Comparison of ENCODE assay signal across 30 cellular contexts in genomic region chr13:39448831-39449230, GRCh38.
DNase-seq lines count a peak whose midpoint lies in the region; ATAC-seq and TF ChIP-seq lines count a peak whose summit lies in the region.
"Had no signal": no experiment of that assay in that cellular context is flagged by ENCODE, and none has a peak within 500 bp of the region (broad histone marks: within the 10 kb centered on the region; RNA-seq: fewer than 3 reads in every experiment).

No MANE protein-coding gene starts in this region.

- no peaks in the 10 kb centered on the region for H3K27me3 ChIP-seq in left ventricle myocardium inferior (ENCODE audit: low read depth)
- H3K27me3 ChIP-seq: spleen, tibial artery had no signal

- no peaks in the 10 kb centered on the region for H3K9me3 ChIP-seq in left ventricle myocardium inferior (replicated peaks)
- H3K9me3 ChIP-seq: spleen, tibial artery had no signal

- no peak for ATAC-seq in activated CD8-positive, alpha-beta T cell treated with anti-CD3 and anti-CD28 coated beads, Interleukin-2, amount 10 ng/mL, durations not matched to agents 7 days and 5 days
- no peak for ATAC-seq in GM21786 (IDR thresholded peaks at IDR 0.05; ENCODE audit: unreplicated experiment)
- ATAC-seq in stimulated activated naive B cell treated with anti-CD40 and anti-IgM and Interleukin-4, amounts not matched to agents 10 μg/mL and 1 μg/mL and 100 μg/mL, for 72 hours (replicated peaks): no peak
- ATAC-seq: activated CD4-positive, alpha-beta T cell treated with anti-CD3 and anti-CD28 coated beads for 36 hours; activated CD8-positive, alpha-beta memory T cell treated with anti-CD3 and anti-CD28 coated beads, Interleukin-2, amount 10 ng/mL, durations not matched to agents 7 days and 5 days; CD8-positive, alpha-beta T cell; GM12878; HepG2; stimulated activated naive CD8-positive, alpha-beta T cell treated with anti-CD3 and anti-CD28 coated beads, Interleukin-15, Interleukin-2, amounts not matched to agents 100 U/mL and 50 U/mL, for 24 hours had no signal

- CTCF ChIA-PET in activated CD8-positive, alpha-beta T cell treated with anti-CD3 and anti-CD28 coated beads, Interleukin-2, amount 10 ng/mL, durations not matched to agents 7 days and 5 days (lab: Charles Lee): no interaction called here

- TF ChIP-seq CTCF in left ventricle myocardium inferior (IDR thresholded peaks at IDR 0.05; ENCODE audit: borderline replicate concordance): no peak
- no peak for TF ChIP-seq CTCF in retinal pigment epithelial cell (conservative IDR thresholded peaks at IDR 0.05; ENCODE audit: low read depth, low read length)

- no peaks in the 10 kb centered on the region for H3K4me1 Mint-ChIP-seq in activated CD8-positive, alpha-beta T cell treated with anti-CD3 and anti-CD28 coated beads, Interleukin-2, amount 10 ng/mL, durations not matched to agents 7 days and 5 days (ENCODE audit: low read depth)
- H3K4me1 Mint-ChIP-seq in stimulated activated naive B cell treated with anti-CD40 and anti-IgM and Interleukin-4, amounts not matched to agents 10 μg/mL and 1 μg/mL and 100 μg/mL, for 72 hours: peaks cover 8 to 17% of the 10 kb centered on the region in 2 donors
- H3K4me1 Mint-ChIP-seq: activated CD4-positive, alpha-beta T cell treated with anti-CD3 and anti-CD28 coated beads for 36 hours; activated CD8-positive, alpha-beta memory T cell treated with anti-CD3 and anti-CD28 coated beads, Interleukin-2, amount 10 ng/mL, durations not matched to agents 7 days and 5 days; central memory CD8-positive, alpha-beta T cell had no signal

- POLR2A ChIA-PET in activated CD8-positive, alpha-beta T cell treated with anti-CD3 and anti-CD28 coated beads, Interleukin-2, amount 10 ng/mL, durations not matched to agents 7 days and 5 days (lab: Charles Lee): no interaction called here

- no peak overlapping the region for H3K4me3 ChIP-seq in left ventricle myocardium inferior
- no peak overlapping the region for H3K4me3 ChIP-seq in retinal pigment epithelial cell (ENCODE audit: low read length)
- H3K4me3 ChIP-seq: GM12878, spleen, tibial artery had no signal

- no peak overlapping the region for H3K27ac Mint-ChIP-seq in activated CD8-positive, alpha-beta T cell treated with anti-CD3 and anti-CD28 coated beads, Interleukin-2, amount 10 ng/mL, durations not matched to agents 7 days and 5 days
- no peak overlapping the region for H3K27ac Mint-ChIP-seq in stimulated activated naive B cell treated with anti-CD40 and anti-IgM and Interleukin-4, amounts not matched to agents 10 μg/mL and 1 μg/mL and 100 μg/mL, for 72 hours
- H3K27ac Mint-ChIP-seq: activated CD4-positive, alpha-beta T cell treated with anti-CD3 and anti-CD28 coated beads for 36 hours; activated CD8-positive, alpha-beta memory T cell treated with anti-CD3 and anti-CD28 coated beads, Interleukin-2, amount 10 ng/mL, durations not matched to agents 7 days and 5 days; activated T-helper 1 cell treated with anti-CD3 and anti-CD28 coated beads, Interleukin-12 subunit alpha, Interleukin-12 subunit beta, Interleukin-2, Interleukin-4 antibody, amounts not matched to agents 30 ng/mL and 10 ng/mL and 1 ng/mL, durations not matched to agents 14 hours and 24 hours and 36 hours; CD8-positive, alpha-beta T cell had no signal

- DNase-seq in NCI-H1092 treated with DMSO at 0.1 percent for 48 hours (lab: John Stamatoyannopoulos, UW) (peak; percentile 8), NCI-H1092 (lab: John Stamatoyannopoulos, UW) (no peak), SK-N-DZ (ENCODE audit: low spot score) (peak; percentile 6), left ventricle myocardium inferior (no peak), retinal pigment epithelial cell (ENCODE audit: low read depth) (peak; percentile 96)
- DNase-seq in activated CD8-positive, alpha-beta T cell treated with anti-CD3 and anti-CD28 coated beads, Interleukin-2, amount 10 ng/mL, durations not matched to agents 7 days and 5 days: no peak
- no peak for DNase-seq in stimulated activated naive B cell treated with anti-CD40 and anti-IgM and Interleukin-4, amounts not matched to agents 10 μg/mL and 1 μg/mL and 100 μg/mL, for 72 hours
- DNase-seq: activated CD4-positive, alpha-beta T cell treated with anti-CD3 and anti-CD28 coated beads for 36 hours; activated CD8-positive, alpha-beta memory T cell treated with anti-CD3 and anti-CD28 coated beads, Interleukin-2, amount 10 ng/mL, durations not matched to agents 7 days and 5 days; activated naive CD4-positive, alpha-beta T cell treated with anti-CD3 and anti-CD28 coated beads, Interleukin-2, amount 50 U/mL, for 16 hours; CD8-positive, alpha-beta T cell; DMS79 treated with DMSO at 0.1 percent for 48 hours; effector CD4-positive, alpha-beta T cell; erythroblast; kidney; NCI-H1105 treated with DMSO at 0.1 percent for 48 hours; NCI-H2171 treated with DMSO at 0.1 percent for 48 hours; SIG-M5; spleen; stimulated activated CD4-positive, alpha-beta T cell treated with anti-CD3 and anti-CD28 coated beads, Interleukin-4, amount 100 ng/mL, for 24 hours; stimulated activated naive CD8-positive, alpha-beta T cell treated with anti-CD3 and anti-CD28 coated beads, Interleukin-15, Interleukin-2, amounts not matched to agents 100 U/mL and 50 U/mL, for 24 hours; T-helper 1 cell; tibial artery had no signal

- H3K27me3 Mint-ChIP-seq in activated CD8-positive, alpha-beta T cell treated with anti-CD3 and anti-CD28 coated beads, Interleukin-2, amount 10 ng/mL, durations not matched to agents 7 days and 5 days (ENCODE audit: low read depth): peaks cover 15% of the 10 kb centered on the region
- no peaks in the 10 kb centered on the region for H3K27me3 Mint-ChIP-seq in stimulated activated naive B cell treated with anti-CD40 and anti-IgM and Interleukin-4, amounts not matched to agents 10 μg/mL and 1 μg/mL and 100 μg/mL, for 72 hours

- no peaks in the 10 kb centered on the region for H3K36me3 Mint-ChIP-seq in activated CD8-positive, alpha-beta T cell treated with anti-CD3 and anti-CD28 coated beads, Interleukin-2, amount 10 ng/mL, durations not matched to agents 7 days and 5 days (ENCODE audit: low read depth)
- H3K36me3 Mint-ChIP-seq in stimulated activated naive B cell treated with anti-CD40 and anti-IgM and Interleukin-4, amounts not matched to agents 10 μg/mL and 1 μg/mL and 100 μg/mL, for 72 hours: no peaks in the 10 kb centered on the region
- H3K36me3 Mint-ChIP-seq: activated CD8-positive, alpha-beta memory T cell treated with anti-CD3 and anti-CD28 coated beads, Interleukin-2, amount 10 ng/mL, durations not matched to agents 7 days and 5 days; CD8-positive, alpha-beta T cell had no signal

- intact Hi-C loops in left ventricle myocardium inferior (cut with micrococcal nuclease): no loop called here

- H3K27ac ChIP-seq in left ventricle myocardium inferior (replicated peaks): peak overlapping the region; percentile 89
- H3K27ac ChIP-seq: 22Rv1, HL-60, spleen, tibial artery had no signal

- no peaks in the 10 kb centered on the region for H3K36me3 ChIP-seq in left ventricle myocardium inferior
- H3K36me3 ChIP-seq: spleen, tibial artery had no signal

- H3K4me1 ChIP-seq in left ventricle myocardium inferior: peaks cover 94% of the 10 kb centered on the region

- H3K4me3 Mint-ChIP-seq in activated CD8-positive, alpha-beta T cell treated with anti-CD3 and anti-CD28 coated beads, Interleukin-2, amount 10 ng/mL, durations not matched to agents 7 days and 5 days: no peak overlapping the region
- no peak overlapping the region for H3K4me3 Mint-ChIP-seq in stimulated activated naive B cell treated with anti-CD40 and anti-IgM and Interleukin-4, amounts not matched to agents 10 μg/mL and 1 μg/mL and 100 μg/mL, for 72 hours
- H3K4me3 Mint-ChIP-seq: activated CD4-positive, alpha-beta T cell treated with anti-CD3 and anti-CD28 coated beads for 36 hours; activated CD8-positive, alpha-beta memory T cell treated with anti-CD3 and anti-CD28 coated beads, Interleukin-2, amount 10 ng/mL, durations not matched to agents 7 days and 5 days; activated T-helper 1 cell treated with anti-CD3 and anti-CD28 coated beads, Interleukin-12 subunit alpha, Interleukin-12 subunit beta, Interleukin-2, Interleukin-4 antibody, amounts not matched to agents 30 ng/mL and 10 ng/mL and 1 ng/mL, durations not matched to agents 14 hours and 24 hours and 36 hours; CD8-positive, alpha-beta T cell; central memory CD8-positive, alpha-beta T cell had no signal

- H3K9me3 Mint-ChIP-seq in activated CD8-positive, alpha-beta T cell treated with anti-CD3 and anti-CD28 coated beads, Interleukin-2, amount 10 ng/mL, durations not matched to agents 7 days and 5 days (ENCODE audit: insufficient read depth): no peaks in the 10 kb centered on the region
- H3K9me3 Mint-ChIP-seq in stimulated activated naive B cell treated with anti-CD40 and anti-IgM and Interleukin-4, amounts not matched to agents 10 μg/mL and 1 μg/mL and 100 μg/mL, for 72 hours: no peaks in the 10 kb centered on the region
- H3K9me3 Mint-ChIP-seq: activated T-helper 1 cell treated with anti-CD3 and anti-CD28 coated beads, Interleukin-12 subunit alpha, Interleukin-12 subunit beta, Interleukin-2, Interleukin-4 antibody, amounts not matched to agents 30 ng/mL and 10 ng/mL and 1 ng/mL, durations not matched to agents 14 hours and 24 hours and 36 hours; CD8-positive, alpha-beta T cell; central memory CD8-positive, alpha-beta T cell had no signal

Comparison
In these comparisons a context has a peak if more than half of its experiments do, and no peak if none do; other contexts are left out.
1. DNase-seq: peak in NCI-H1092 treated with DMSO at 0.1 percent for 48 hours (single experiment), SK-N-DZ (single experiment) and retinal pigment epithelial cell (single experiment); none in NCI-H1092 (single experiment), left ventricle myocardium inferior (single experiment), activated CD8-positive, alpha-beta T cell treated with anti-CD3 and anti-CD28 coated beads, Interleukin-2, amount 10 ng/mL, durations not matched to agents 7 days and 5 days (single experiment) and stimulated activated naive B cell treated with anti-CD40 and anti-IgM and Interleukin-4, amounts not matched to agents 10 μg/mL and 1 μg/mL and 100 μg/mL, for 72 hours (single experiment).